ENCODE assay signal across 8 cellular contexts in genomic region chr16:29602237-29602605, GRCh38.
DNase-seq lines count a peak whose midpoint lies in the region; TF ChIP-seq lines count a peak whose summit lies in the region.
"Not testable (repeated sequence)": the region's sequence is repeated elsewhere in the genome, so short reads cannot be mapped to it uniquely, and the experiment has no call there.

No MANE protein-coding gene starts in this region.

- H3K36me3 ChIP-seq in BLaER1; H7 (replicated peaks; ENCODE audit: control insufficient read depth, insufficient read depth, low read length); sigmoid colon: not testable (repeated sequence)

- TF ChIP-seq EP300 in sigmoid colon (IDR thresholded peaks at IDR 0.05), result not testable (repeated sequence)

- peaks cover 41% of the 10 kb centered on the region for H3K4me1 Mint-ChIP-seq in activated CD4-positive, alpha-beta T cell treated with anti-CD3 and anti-CD28 coated beads, Interleukin-2, amount 10 ng/mL, durations not matched to agents 24 days and 14 days
- peaks cover 64% of the 10 kb centered on the region for H3K4me1 Mint-ChIP-seq in activated naive CD4-positive, alpha-beta T cell treated with anti-CD3 and anti-CD28 coated beads for 36 hours (ENCODE audit: low read depth)
- H3K4me1 Mint-ChIP-seq in mesothelial cell of epicardium, result peaks cover 29% of the 10 kb centered on the region

- peaks cover 27% of the 10 kb centered on the region for H3K36me3 Mint-ChIP-seq in activated CD4-positive, alpha-beta T cell treated with anti-CD3 and anti-CD28 coated beads, Interleukin-2, amount 10 ng/mL, durations not matched to agents 24 days and 14 days (ENCODE audit: low read depth)
- H3K36me3 Mint-ChIP-seq in activated naive CD4-positive, alpha-beta T cell treated with anti-CD3 and anti-CD28 coated beads for 36 hours (ENCODE audit: low read depth), result peaks cover 22% of the 10 kb centered on the region
- not testable (repeated sequence) for H3K36me3 Mint-ChIP-seq in mesothelial cell of epicardium

- not testable (repeated sequence) for TF ChIP-seq CTCF in mesothelial cell of epicardium (IDR thresholded peaks at IDR 0.05; ENCODE audit: unreplicated experiment); sigmoid colon (IDR thresholded peaks at IDR 0.05)

- H3K4me1 ChIP-seq in BLaER1, result peaks cover 81% of the 10 kb centered on the region
- peaks cover 0 to 56% (median 44%) of the 10 kb centered on the region in 4 donors for H3K4me1 ChIP-seq in sigmoid colon

- not testable (repeated sequence) for TF ChIP-seq POLR2A in sigmoid colon (IDR thresholded peaks at IDR 0.05)

- peak overlapping the region; percentile 77 for H3K4me3 Mint-ChIP-seq in activated CD4-positive, alpha-beta T cell treated with anti-CD3 and anti-CD28 coated beads, Interleukin-2, amount 10 ng/mL, durations not matched to agents 24 days and 14 days
- H3K4me3 Mint-ChIP-seq in activated naive CD4-positive, alpha-beta T cell treated with anti-CD3 and anti-CD28 coated beads for 36 hours, result peak overlapping the region; percentile 40
- not testable (repeated sequence) for H3K4me3 Mint-ChIP-seq in mesothelial cell of epicardium

- peak; percentile 2 for DNase-seq in H7
- DNase-seq in RPMI8226, result peak; percentile 16
- DNase-seq in activated CD4-positive, alpha-beta T cell treated with anti-CD3 and anti-CD28 coated beads, Interleukin-2, amount 10 ng/mL, durations not matched to agents 24 days and 14 days; activated naive CD4-positive, alpha-beta T cell treated with anti-CD3 and anti-CD28 coated beads for 36 hours; mesothelial cell of epicardium (ENCODE audit: low spot score in 2 of 2, unreplicated experiment in 2 of 2); sigmoid colon: not testable (repeated sequence)
- DNase-seq in epidermal melanocyte (ENCODE audit: insufficient read length, low spot score), result peak; percentile 15

- not testable (repeated sequence) for H3K9me3 Mint-ChIP-seq in activated CD4-positive, alpha-beta T cell treated with anti-CD3 and anti-CD28 coated beads, Interleukin-2, amount 10 ng/mL, durations not matched to agents 24 days and 14 days; activated naive CD4-positive, alpha-beta T cell treated with anti-CD3 and anti-CD28 coated beads for 36 hours; mesothelial cell of epicardium

- not testable (repeated sequence) for H3K9ac ChIP-seq in BLaER1

- H3K27me3 Mint-ChIP-seq in activated CD4-positive, alpha-beta T cell treated with anti-CD3 and anti-CD28 coated beads, Interleukin-2, amount 10 ng/mL, durations not matched to agents 24 days and 14 days; activated naive CD4-positive, alpha-beta T cell treated with anti-CD3 and anti-CD28 coated beads for 36 hours (ENCODE audit: low read depth); mesothelial cell of epicardium (ENCODE audit: low read depth): not testable (repeated sequence)

- H3K27me3 ChIP-seq in BLaER1; H7 (ENCODE audit: control insufficient read depth, insufficient read depth, low read length); sigmoid colon: not testable (repeated sequence)

- H3K4me3 ChIP-seq in BLaER1; H7 (ENCODE audit: insufficient read depth, low read depth, low read length); sigmoid colon: not testable (repeated sequence)

- 82 to 90% methylated on average over 9 of the region's 9 CpGs for WGBS in sigmoid colon, 2 donors

- not testable (repeated sequence) for H3K9me3 ChIP-seq in BLaER1, sigmoid colon

- peak overlapping the region; percentile 82 for H3K27ac Mint-ChIP-seq in activated CD4-positive, alpha-beta T cell treated with anti-CD3 and anti-CD28 coated beads, Interleukin-2, amount 10 ng/mL, durations not matched to agents 24 days and 14 days
- H3K27ac Mint-ChIP-seq in activated naive CD4-positive, alpha-beta T cell treated with anti-CD3 and anti-CD28 coated beads for 36 hours, result peak overlapping the region; percentile 97
- peak overlapping the region; percentile 45 for H3K27ac Mint-ChIP-seq in mesothelial cell of epicardium

- peak overlapping the region; percentile 87 for H3K4me2 ChIP-seq in BLaER1

- H4K20me1 ChIP-seq in BLaER1, result peaks cover 89% of the 10 kb centered on the region

- H3K27ac ChIP-seq in BLaER1 (0 out of 2 replicates have a peak overlapping the region, but pooled peaks have one; percentile 9), sigmoid colon (peak overlapping the region; percentile 35 to 76 (median 49))

- CTCF ChIA-PET in activated naive CD4-positive, alpha-beta T cell treated with anti-CD3 and anti-CD28 coated beads for 36 hours (lab: Charles Lee), result not testable (repeated sequence)

- intact Hi-C loops in activated CD4-positive, alpha-beta T cell treated with anti-CD3 and anti-CD28 coated beads, Interleukin-2, amount 10 ng/mL, durations not matched to agents 24 days and 14 days (cut with micrococcal nuclease); sigmoid colon (cut with DNase I): not testable (repeated sequence)
- intact Hi-C loops in activated naive CD4-positive, alpha-beta T cell treated with anti-CD3 and anti-CD28 coated beads for 36 hours (cut with micrococcal nuclease), result loop anchor here (5.0 kb wide), 1 partner anchor 65 kb away; no protein-coding TSS in a partner anchor

Comparison
In these comparisons a context has a peak if more than half of its experiments do, and no peak if none do; other contexts are left out.
1. H3K27ac Mint-ChIP-seq: peak in every context shown above with its lines; median percentile 97 in activated naive CD4-positive, alpha-beta T cell treated with anti-CD3 and anti-CD28 coated beads for 36 hours; 82 in activated CD4-positive, alpha-beta T cell treated with anti-CD3 and anti-CD28 coated beads, Interleukin-2, amount 10 ng/mL, durations not matched to agents 24 days and 14 days; 45 in mesothelial cell of epicardium.